In the genomic region with DNA sequence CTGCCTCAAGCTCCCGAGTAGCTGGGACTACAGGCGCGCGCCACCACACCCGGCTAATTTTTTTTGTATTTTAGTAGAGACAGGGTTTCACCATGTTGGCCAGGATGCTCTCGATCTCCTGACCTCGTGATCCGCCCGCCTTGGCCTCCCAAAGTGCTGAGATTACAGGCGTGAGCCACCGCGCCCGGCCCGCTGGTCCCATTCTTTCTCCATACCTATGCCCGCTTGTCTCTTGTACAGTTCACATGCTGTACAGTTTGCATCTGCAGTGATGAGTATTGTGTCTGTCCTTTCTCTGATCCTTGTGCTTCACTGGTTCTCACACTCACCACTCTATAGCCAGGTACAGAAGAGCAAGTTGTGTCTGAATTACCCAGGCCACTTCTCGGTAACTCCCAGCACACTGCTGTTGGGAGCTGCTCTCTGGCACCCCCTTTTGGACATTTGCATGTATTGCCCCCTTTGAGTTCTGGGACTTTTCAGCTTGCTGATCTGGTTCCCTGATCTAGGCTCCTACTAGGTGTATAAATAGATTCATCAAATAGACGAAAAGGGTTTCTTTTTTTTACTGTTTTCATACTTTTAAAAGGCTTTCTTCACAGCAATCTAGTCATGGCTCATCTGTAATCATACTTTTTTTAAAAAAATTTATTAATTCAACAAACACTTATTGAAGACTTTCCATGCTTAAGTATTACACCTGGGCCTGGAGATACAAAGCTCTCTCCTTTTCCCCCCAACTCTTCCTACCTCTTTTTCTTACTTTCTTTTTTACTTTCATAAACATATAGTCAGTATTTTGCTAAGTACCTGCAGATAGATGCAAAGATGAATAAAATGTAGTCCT, we compare ENCODE assay signal across 8 cellular contexts. TPM values are rescaled to one million over a fixed set of nuclear protein-coding genes. Genes with fewer than 3 reads are reported as not detected.
DNase-seq lines count a peak whose midpoint lies in the region; ATAC-seq, FAIRE-seq and TF ChIP-seq lines count a peak whose summit lies in the region.

No MANE protein-coding gene starts in this region.

- CTCF ChIA-PET in activated B cell treated with CpG ODN at 0.5 μM for 24 hours (lab: Charles Lee), result interaction anchor here (0.7 to 2.3 kb wide), 8 partner anchors 11 to 511 kb away, joined by 3 to 22 read pairs (median 4); no protein-coding TSS in a partner anchor

- no peak overlapping the region for H3K4me3 Mint-ChIP-seq in activated B cell treated with CpG ODN at 0.5 μM for 24 hours

- no peak for DNase-seq in GM06990 (ENCODE audit: extremely low read depth, insufficient read length)
- DNase-seq in NCI-H2171 (lab: John Stamatoyannopoulos, UW), result peak; percentile 34
- no peak for DNase-seq in activated B cell treated with CpG ODN at 0.5 μM for 24 hours
- peak; percentile 68 for DNase-seq in bronchial epithelial cell (ENCODE audit: low read depth)
- peak; percentile 89 for DNase-seq in kidney glomerular epithelial cell (lab: John Stamatoyannopoulos, UW)
- DNase-seq in stimulated activated CD4-positive, alpha-beta T cell treated with anti-CD3 and anti-CD28 coated beads, Interleukin-4, amount 100 ng/mL, for 4 hours, result peak; percentile 53 to 55

- ATAC-seq in HG02763 (IDR thresholded peaks at IDR 0.05; ENCODE audit: unreplicated experiment), result peak; percentile 65
- peak; percentile 72 for ATAC-seq in activated B cell treated with CpG ODN at 0.5 μM for 24 hours (ENCODE audit: low read depth)
- no peak for ATAC-seq in HG03378 (IDR thresholded peaks at IDR 0.05; ENCODE audit: unreplicated experiment)

- intact Hi-C loops in activated B cell treated with CpG ODN at 0.5 μM for 24 hours (cut with micrococcal nuclease), result loop anchor here (1.0 to 10.0 kb wide), 3 partner anchors 114 to 512 kb away; no protein-coding TSS in a partner anchor

- H3K36me3 ChIP-seq in GM06990 (ENCODE audit: control insufficient read depth, insufficient read depth, low read length) (no peaks in the 10 kb centered on the region), bronchial epithelial cell (ENCODE audit: control insufficient read depth, insufficient read depth, low read length) (no peaks in the 10 kb centered on the region)

- POLR2A ChIA-PET in activated B cell treated with CpG ODN at 0.5 μM for 24 hours (lab: Charles Lee), result interaction anchor here (0.9 kb wide), 1 partner anchor 104 kb away, joined by 3 read pairs; no protein-coding TSS in a partner anchor

- H3K4me3 ChIP-seq in GM06990 (replicated peaks; ENCODE audit: low read depth, low read length), result no peak overlapping the region
- H3K4me3 ChIP-seq in bronchial epithelial cell (ENCODE audit: low read depth, low read length), result no peak overlapping the region

- H3K4me1 Mint-ChIP-seq in activated B cell treated with CpG ODN at 0.5 μM for 24 hours, result no peaks in the 10 kb centered on the region

- peaks cover 3% of the 10 kb centered on the region for H3K36me3 Mint-ChIP-seq in activated B cell treated with CpG ODN at 0.5 μM for 24 hours (ENCODE audit: low read depth)

- H3K27ac Mint-ChIP-seq in activated B cell treated with CpG ODN at 0.5 μM for 24 hours, result no peak overlapping the region

- TF ChIP-seq CTCF in GM06990 (IDR thresholded peaks at IDR 0.05; ENCODE audit: insufficient read depth, low read length, poor library complexity, severe bottlenecking), result peak; percentile 88
- TF ChIP-seq CTCF in activated B cell treated with CpG ODN at 0.5 μM for 24 hours (IDR thresholded peaks at IDR 0.05), result no peak
- peak; percentile 88 for TF ChIP-seq CTCF in bronchial epithelial cell (IDR thresholded peaks at IDR 0.05; ENCODE audit: insufficient read depth, low read length, severe bottlenecking)

- no peaks in the 10 kb centered on the region for H3K27me3 Mint-ChIP-seq in activated B cell treated with CpG ODN at 0.5 μM for 24 hours

- FAIRE-seq in bronchial epithelial cell (lab: Jason Lieb, UNC), result no peak

- no peaks in the 10 kb centered on the region for H3K9me3 Mint-ChIP-seq in activated B cell treated with CpG ODN at 0.5 μM for 24 hours

- H3K27me3 ChIP-seq in GM06990 (replicated peaks; ENCODE audit: control insufficient read depth, insufficient read depth, low read length) (no peaks in the 10 kb centered on the region), bronchial epithelial cell (ENCODE audit: control insufficient read depth, insufficient read depth, low read length) (no peaks in the 10 kb centered on the region)

RNA-seq across cellular contexts. Expression of a gene that starts 53.5 kb away (rescaled TPM):
- total RNA-seq in activated B cell treated with CpG ODN at 0.5 μM for 24 hours (1.4 and 2.4 TPM in 2 replicates), bronchial epithelial cell (not detected in 2 replicates)

Comparison
In these comparisons a context has a peak if more than half of its experiments do, and no peak if none do; other contexts are left out.
1. DNase-seq: peak in NCI-H2171 (single experiment), bronchial epithelial cell (single experiment), kidney glomerular epithelial cell (single experiment) and stimulated activated CD4-positive, alpha-beta T cell treated with anti-CD3 and anti-CD28 coated beads, Interleukin-4, amount 100 ng/mL, for 4 hours (2 of 2); none in GM06990 (single experiment) and activated B cell treated with CpG ODN at 0.5 μM for 24 hours (single experiment).